ENCODE assay signal across 1 cellular context in genomic region chr21:38699048-38699447, GRCh38.
TF ChIP-seq lines count a peak whose summit lies in the region.

No MANE protein-coding gene starts in this region.

TF ChIP-seq in H1, 55 proteins besides CTCF, POLR2A, EP300 and RAD21 (continued from another document):
- TF ChIP-seq SRF (IDR thresholded peaks at IDR 0.05; ENCODE audit: low read depth, low read length) (no peak), GABPA (IDR thresholded peaks at IDR 0.05; ENCODE audit: borderline replicate concordance, insufficient read depth, low read length) (no peak), CBX5 (IDR thresholded peaks at IDR 0.05; ENCODE audit: low read depth, low read length) (no peak), EZH2 (IDR thresholded peaks at IDR 0.05; ENCODE audit: low read depth, low read length, severe bottlenecking) (no peak), TAF7 (optimal IDR thresholded peaks at IDR 0.05; ENCODE audit: borderline replicate concordance, low read depth, low read length) (no peak), MAFK (IDR thresholded peaks at IDR 0.05; ENCODE audit: low read depth, low read length) (no peak), RNF2 (IDR thresholded peaks at IDR 0.05; ENCODE audit: borderline replicate concordance, low read depth, low read length, missing control alignments, poor library complexity, severe bottlenecking) (no peak)
TF ChIP-seq in H1: peak in this region for 0.
